Comparison of ENCODE assay signal across 1 cellular context in the genomic region with DNA sequence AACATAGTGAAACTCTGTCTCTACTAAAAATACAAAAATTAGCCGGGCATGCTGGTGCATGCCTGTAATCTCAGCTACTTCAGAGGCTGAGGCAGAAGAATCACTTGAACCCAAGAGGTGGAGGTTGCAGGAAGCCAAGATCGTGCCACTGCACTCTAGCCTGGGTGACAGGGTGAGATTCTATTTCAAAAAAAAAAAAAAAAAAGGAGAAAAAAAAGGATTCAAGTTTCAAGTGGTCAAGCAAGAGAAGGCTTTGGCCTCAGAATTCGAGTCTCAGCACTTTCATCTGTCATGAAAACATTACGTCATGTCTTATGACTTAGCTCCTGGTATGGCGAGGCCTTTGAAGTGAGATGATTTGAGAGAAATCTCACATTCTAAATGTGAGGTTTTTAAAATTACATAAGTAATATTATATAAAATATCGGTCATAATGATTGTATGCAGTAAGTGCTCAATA.
TF ChIP-seq lines count a peak whose summit lies in the region.

No MANE protein-coding gene starts in this region.

TF ChIP-seq in GM23338, 12 proteins besides CTCF, POLR2A, EP300 and RAD21 (continued from another document):
- TF ChIP-seq, protein P1, sequence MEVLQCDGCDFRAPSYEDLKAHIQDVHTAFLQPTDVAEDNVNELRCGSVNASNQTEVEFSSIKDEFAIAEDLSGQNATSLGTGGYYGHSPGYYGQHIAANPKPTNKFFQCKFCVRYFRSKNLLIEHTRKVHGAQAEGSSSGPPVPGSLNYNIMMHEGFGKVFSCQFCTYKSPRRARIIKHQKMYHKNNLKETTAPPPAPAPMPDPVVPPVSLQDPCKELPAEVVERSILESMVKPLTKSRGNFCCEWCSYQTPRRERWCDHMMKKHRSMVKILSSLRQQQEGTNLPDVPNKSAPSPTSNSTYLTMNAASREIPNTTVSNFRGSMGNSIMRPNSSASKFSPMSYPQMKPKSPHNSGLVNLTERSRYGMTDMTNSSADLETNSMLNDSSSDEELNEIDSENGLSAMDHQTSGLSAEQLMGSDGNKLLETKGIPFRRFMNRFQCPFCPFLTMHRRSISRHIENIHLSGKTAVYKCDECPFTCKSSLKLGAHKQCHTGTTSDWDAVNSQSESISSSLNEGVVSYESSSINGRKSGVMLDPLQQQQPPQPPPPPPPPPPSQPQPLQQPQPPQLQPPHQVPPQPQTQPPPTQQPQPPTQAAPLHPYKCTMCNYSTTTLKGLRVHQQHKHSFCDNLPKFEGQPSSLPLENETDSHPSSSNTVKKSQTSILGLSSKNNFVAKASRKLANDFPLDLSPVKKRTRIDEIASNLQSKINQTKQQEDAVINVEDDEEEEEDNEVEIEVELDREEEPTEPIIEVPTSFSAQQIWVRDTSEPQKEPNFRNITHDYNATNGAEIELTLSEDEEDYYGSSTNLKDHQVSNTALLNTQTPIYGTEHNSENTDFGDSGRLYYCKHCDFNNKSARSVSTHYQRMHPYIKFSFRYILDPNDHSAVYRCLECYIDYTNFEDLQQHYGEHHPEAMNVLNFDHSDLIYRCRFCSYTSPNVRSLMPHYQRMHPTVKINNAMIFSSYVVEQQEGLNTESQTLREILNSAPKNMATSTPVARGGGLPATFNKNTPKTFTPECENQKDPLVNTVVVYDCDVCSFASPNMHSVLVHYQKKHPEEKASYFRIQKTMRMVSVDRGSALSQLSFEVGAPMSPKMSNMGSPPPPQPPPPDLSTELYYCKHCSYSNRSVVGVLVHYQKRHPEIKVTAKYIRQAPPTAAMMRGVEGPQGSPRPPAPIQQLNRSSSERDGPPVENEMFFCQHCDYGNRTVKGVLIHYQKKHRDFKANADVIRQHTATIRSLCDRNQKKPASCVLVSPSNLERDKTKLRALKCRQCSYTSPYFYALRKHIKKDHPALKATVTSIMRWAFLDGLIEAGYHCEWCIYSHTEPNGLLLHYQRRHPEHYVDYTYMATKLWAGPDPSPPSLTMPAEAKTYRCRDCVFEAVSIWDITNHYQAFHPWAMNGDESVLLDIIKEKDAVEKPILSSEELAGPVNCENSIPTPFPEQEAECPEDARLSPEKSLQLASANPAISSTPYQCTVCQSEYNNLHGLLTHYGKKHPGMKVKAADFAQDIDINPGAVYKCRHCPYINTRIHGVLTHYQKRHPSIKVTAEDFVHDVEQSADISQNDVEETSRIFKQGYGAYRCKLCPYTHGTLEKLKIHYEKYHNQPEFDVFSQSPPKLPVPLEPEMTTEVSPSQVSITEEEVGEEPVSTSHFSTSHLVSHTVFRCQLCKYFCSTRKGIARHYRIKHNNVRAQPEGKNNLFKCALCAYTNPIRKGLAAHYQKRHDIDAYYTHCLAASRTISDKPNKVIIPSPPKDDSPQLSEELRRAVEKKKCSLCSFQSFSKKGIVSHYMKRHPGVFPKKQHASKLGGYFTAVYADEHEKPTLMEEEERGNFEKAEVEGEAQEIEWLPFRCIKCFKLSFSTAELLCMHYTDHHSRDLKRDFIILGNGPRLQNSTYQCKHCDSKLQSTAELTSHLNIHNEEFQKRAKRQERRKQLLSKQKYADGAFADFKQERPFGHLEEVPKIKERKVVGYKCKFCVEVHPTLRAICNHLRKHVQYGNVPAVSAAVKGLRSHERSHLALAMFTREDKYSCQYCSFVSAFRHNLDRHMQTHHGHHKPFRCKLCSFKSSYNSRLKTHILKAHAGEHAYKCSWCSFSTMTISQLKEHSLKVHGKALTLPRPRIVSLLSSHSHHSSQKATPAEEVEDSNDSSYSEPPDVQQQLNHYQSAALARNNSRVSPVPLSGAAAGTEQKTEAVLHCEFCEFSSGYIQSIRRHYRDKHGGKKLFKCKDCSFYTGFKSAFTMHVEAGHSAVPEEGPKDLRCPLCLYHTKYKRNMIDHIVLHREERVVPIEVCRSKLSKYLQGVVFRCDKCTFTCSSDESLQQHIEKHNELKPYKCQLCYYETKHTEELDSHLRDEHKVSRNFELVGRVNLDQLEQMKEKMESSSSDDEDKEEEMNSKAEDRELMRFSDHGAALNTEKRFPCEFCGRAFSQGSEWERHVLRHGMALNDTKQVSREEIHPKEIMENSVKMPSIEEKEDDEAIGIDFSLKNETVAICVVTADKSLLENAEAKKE (CRISPR knock-in tag; IDR thresholded peaks at IDR 0.05) = no peak
- TF ChIP-seq, protein P2, sequence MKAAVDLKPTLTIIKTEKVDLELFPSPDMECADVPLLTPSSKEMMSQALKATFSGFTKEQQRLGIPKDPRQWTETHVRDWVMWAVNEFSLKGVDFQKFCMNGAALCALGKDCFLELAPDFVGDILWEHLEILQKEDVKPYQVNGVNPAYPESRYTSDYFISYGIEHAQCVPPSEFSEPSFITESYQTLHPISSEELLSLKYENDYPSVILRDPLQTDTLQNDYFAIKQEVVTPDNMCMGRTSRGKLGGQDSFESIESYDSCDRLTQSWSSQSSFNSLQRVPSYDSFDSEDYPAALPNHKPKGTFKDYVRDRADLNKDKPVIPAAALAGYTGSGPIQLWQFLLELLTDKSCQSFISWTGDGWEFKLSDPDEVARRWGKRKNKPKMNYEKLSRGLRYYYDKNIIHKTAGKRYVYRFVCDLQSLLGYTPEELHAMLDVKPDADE (IDR thresholded peaks at IDR 0.05) = no peak
- TF ChIP-seq JUNB (IDR thresholded peaks at IDR 0.05; ENCODE audit: unreplicated experiment) (no peak), STAT1 (IDR thresholded peaks at IDR 0.05; ENCODE audit: unreplicated experiment) (no peak)
- TF ChIP-seq, protein P3, sequence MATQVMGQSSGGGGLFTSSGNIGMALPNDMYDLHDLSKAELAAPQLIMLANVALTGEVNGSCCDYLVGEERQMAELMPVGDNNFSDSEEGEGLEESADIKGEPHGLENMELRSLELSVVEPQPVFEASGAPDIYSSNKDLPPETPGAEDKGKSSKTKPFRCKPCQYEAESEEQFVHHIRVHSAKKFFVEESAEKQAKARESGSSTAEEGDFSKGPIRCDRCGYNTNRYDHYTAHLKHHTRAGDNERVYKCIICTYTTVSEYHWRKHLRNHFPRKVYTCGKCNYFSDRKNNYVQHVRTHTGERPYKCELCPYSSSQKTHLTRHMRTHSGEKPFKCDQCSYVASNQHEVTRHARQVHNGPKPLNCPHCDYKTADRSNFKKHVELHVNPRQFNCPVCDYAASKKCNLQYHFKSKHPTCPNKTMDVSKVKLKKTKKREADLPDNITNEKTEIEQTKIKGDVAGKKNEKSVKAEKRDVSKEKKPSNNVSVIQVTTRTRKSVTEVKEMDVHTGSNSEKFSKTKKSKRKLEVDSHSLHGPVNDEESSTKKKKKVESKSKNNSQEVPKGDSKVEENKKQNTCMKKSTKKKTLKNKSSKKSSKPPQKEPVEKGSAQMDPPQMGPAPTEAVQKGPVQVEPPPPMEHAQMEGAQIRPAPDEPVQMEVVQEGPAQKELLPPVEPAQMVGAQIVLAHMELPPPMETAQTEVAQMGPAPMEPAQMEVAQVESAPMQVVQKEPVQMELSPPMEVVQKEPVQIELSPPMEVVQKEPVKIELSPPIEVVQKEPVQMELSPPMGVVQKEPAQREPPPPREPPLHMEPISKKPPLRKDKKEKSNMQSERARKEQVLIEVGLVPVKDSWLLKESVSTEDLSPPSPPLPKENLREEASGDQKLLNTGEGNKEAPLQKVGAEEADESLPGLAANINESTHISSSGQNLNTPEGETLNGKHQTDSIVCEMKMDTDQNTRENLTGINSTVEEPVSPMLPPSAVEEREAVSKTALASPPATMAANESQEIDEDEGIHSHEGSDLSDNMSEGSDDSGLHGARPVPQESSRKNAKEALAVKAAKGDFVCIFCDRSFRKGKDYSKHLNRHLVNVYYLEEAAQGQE (IDR thresholded peaks at IDR 0.05; ENCODE audit: unreplicated experiment) = no peak
